ENCODE assay signal across 19 cellular contexts in genomic region chr10:11748866-11749265, GRCh38. TPM values are rescaled to one million over a fixed set of nuclear protein-coding genes. Genes with fewer than 3 reads are reported as not detected.
A peak's percentile ranks its signal among the peaks of the same experiment; 100 is the strongest.
DNase-seq lines count a peak whose midpoint lies in the region; ATAC-seq and TF ChIP-seq lines count a peak whose summit lies in the region.
"Had no signal": no experiment of that assay in that cellular context is flagged by ENCODE, and none has a peak within 500 bp of the region (broad histone marks: within the 10 kb centered on the region; RNA-seq: fewer than 3 reads in every experiment).

No MANE protein-coding gene starts in this region.

- no peak for TF ChIP-seq POLR2A in gastrocnemius medialis (IDR thresholded peaks at IDR 0.05)

- no peak for ATAC-seq in gastrocnemius medialis
- ATAC-seq: HCT116 had no signal

- peak; percentile 16 for DNase-seq in mesenteric fat pad (ENCODE audit: low spot score)
- no peak for DNase-seq in nephron progenitor cell
- no peak for DNase-seq in gastrocnemius medialis
- DNase-seq in cerebellar nuclear complex (lab: John Stamatoyannopoulos, UW) = no peak
- DNase-seq in NCI-H2029 treated with DMSO at 0.1 percent for 48 hours (lab: John Stamatoyannopoulos, UW) = no peak
- no peak for DNase-seq in Ammon's horn (ENCODE audit: low spot score)
- DNase-seq: ACHN; AML-193; Calu3; CD4-positive, alpha-beta memory T cell; DMS79 treated with DMSO at 0.1 percent for 48 hours; GF-D8; GOT3; H7; HFFc6 had no signal

- no peaks in the 10 kb centered on the region for H3K9me3 ChIP-seq in gastrocnemius medialis
- H3K9me3 ChIP-seq: BLaER1 had no signal

- peaks cover 6% of the 10 kb centered on the region for H3K27me3 Mint-ChIP-seq in nephron progenitor cell (ENCODE audit: low read depth, poor library complexity)
- H3K27me3 Mint-ChIP-seq: CD4-positive, alpha-beta memory T cell had no signal

- H3K27ac ChIP-seq in gastrocnemius medialis = peak overlapping the region; percentile 23 to 96 (median 94)
- H3K27ac ChIP-seq: BLaER1, HL-60 had no signal

- peaks cover under 1% of the 10 kb centered on the region for H3K9me3 Mint-ChIP-seq in nephron progenitor cell
- H3K9me3 Mint-ChIP-seq: CD4-positive, alpha-beta memory T cell; HFFc6 had no signal

- TF ChIP-seq CTCF in nephron progenitor cell (IDR thresholded peaks at IDR 0.05) (no peak), gastrocnemius medialis (IDR thresholded peaks at IDR 0.05 in 4 of 5, conservative IDR thresholded peaks at IDR 0.05 in 1 of 5) (no peak)

- H3K27ac Mint-ChIP-seq in nephron progenitor cell = peak overlapping the region; percentile 29
- H3K27ac Mint-ChIP-seq: CD4-positive, alpha-beta memory T cell; HFFc6 had no signal

- H3K4me1 Mint-ChIP-seq in nephron progenitor cell = peaks cover 37% of the 10 kb centered on the region
- H3K4me1 Mint-ChIP-seq: CD4-positive, alpha-beta memory T cell had no signal

- H3K4me3 Mint-ChIP-seq in nephron progenitor cell = no peak overlapping the region
- H3K4me3 Mint-ChIP-seq: CD14-positive monocyte; CD4-positive, alpha-beta memory T cell; HFFc6 had no signal

- H3K4me1 ChIP-seq in gastrocnemius medialis = peaks cover 33 to 42% of the 10 kb centered on the region in 2 donors
- H3K4me1 ChIP-seq: BLaER1 had no signal

- H3K36me3 Mint-ChIP-seq in nephron progenitor cell (ENCODE audit: low read depth) = peaks cover 22% of the 10 kb centered on the region
- H3K36me3 Mint-ChIP-seq: CD4-positive, alpha-beta memory T cell had no signal

- peaks cover 9 to 41% of the 10 kb centered on the region in 2 donors for H3K36me3 ChIP-seq in gastrocnemius medialis

- no peaks in the 10 kb centered on the region for H3K27me3 ChIP-seq in gastrocnemius medialis
- H3K27me3 ChIP-seq: BLaER1 had no signal

- intact Hi-C loops in gastrocnemius medialis (cut with DNase I; ENCODE audit: low total_unique reads) = loop anchor here (10.0 kb wide), 3 partner anchors 316 to 1356 kb away; partner anchors contain the start of genes CELF2, DHTKD1 and OPTN

- in situ Hi-C loops in gastrocnemius medialis (cut with MboI; ENCODE audit: low sequenced_read_pairs in 4 of 4) = no loop called here

- H3K4me3 ChIP-seq in gastrocnemius medialis = no peak overlapping the region
- H3K4me3 ChIP-seq: BLaER1 had no signal

RNA-seq across cellular contexts. Expression of gene ECHDC3, which starts 6.7 kb away (rescaled TPM):
- total RNA-seq in mesenteric fat pad (161 TPM), gastrocnemius medialis (100 to 1,000 TPM; 465 to 605 (median 490) TPM)
